8 cellular contexts compared by ENCODE assay signal in the genomic region with DNA sequence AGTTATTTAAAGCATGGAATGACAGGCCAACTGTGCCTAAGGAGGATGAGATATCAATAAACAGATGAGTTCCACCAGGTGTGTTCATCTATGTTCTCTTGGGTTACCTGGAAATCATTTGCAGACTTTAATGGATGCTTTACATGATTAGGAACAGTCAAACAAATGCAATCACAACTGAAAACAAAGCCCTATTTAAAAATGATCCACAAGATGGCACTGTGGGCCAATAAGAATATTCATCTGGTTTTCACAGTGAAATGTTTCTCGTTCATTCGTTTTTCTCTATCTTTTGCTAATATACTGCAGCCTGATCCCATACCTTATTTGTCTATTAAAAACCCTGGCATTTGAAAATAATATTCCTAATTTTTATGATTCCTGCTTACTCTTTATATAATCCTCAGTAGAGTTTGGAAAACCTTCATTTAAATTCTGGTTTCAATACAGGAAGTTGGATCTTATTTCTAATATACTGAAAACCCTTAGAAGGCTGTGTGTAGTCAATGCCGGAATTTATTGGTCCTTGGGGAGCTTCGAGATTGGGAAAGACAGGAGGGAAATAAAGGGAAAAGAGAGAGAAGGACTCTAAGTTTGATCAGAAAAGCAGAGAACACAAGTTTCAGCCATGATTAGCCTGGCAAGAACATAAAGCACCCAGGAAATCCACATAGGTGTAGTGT.
DNase-seq lines count a peak whose midpoint lies in the region; ATAC-seq, FAIRE-seq and TF ChIP-seq lines count a peak whose summit lies in the region.

No MANE protein-coding gene starts in this region.

- 1 to 2% methylated on average over 4 of the region's 4 CpGs for WGBS in aorta, 2 donors

- H3K9me3 Mint-ChIP-seq in activated CD4-positive, alpha-beta T cell treated with anti-CD3 and anti-CD28 coated beads, Interleukin-2, amount 10 ng/mL, durations not matched to agents 24 days and 14 days, result peaks cover 1% of the 10 kb centered on the region
- H3K9me3 Mint-ChIP-seq in activated CD4-positive, alpha-beta T cell treated with anti-CD3 and anti-CD28 coated beads for 36 hours (ENCODE audit: low read depth), result no peaks in the 10 kb centered on the region

- peaks cover 3% of the 10 kb centered on the region for H3K4me1 Mint-ChIP-seq in activated CD4-positive, alpha-beta T cell treated with anti-CD3 and anti-CD28 coated beads, Interleukin-2, amount 10 ng/mL, durations not matched to agents 24 days and 14 days
- peaks cover 4% of the 10 kb centered on the region for H3K4me1 Mint-ChIP-seq in activated CD4-positive, alpha-beta T cell treated with anti-CD3 and anti-CD28 coated beads for 36 hours

- H3K4me3 Mint-ChIP-seq in activated CD4-positive, alpha-beta T cell treated with anti-CD3 and anti-CD28 coated beads, Interleukin-2, amount 10 ng/mL, durations not matched to agents 24 days and 14 days, result no peak overlapping the region
- no peak overlapping the region for H3K4me3 Mint-ChIP-seq in activated CD4-positive, alpha-beta T cell treated with anti-CD3 and anti-CD28 coated beads for 36 hours

- H3K36me3 ChIP-seq in KMS-11 (ENCODE audit: insufficient read depth), result no peaks in the 10 kb centered on the region
- H3K36me3 ChIP-seq in left ventricle myocardium inferior, result no peaks in the 10 kb centered on the region
- no peaks in the 10 kb centered on the region for H3K36me3 ChIP-seq in skeletal muscle satellite cell (ENCODE audit: insufficient read depth, low read length)
- H3K36me3 ChIP-seq in aorta (ENCODE audit: control insufficient read depth in 1 of 2, insufficient read depth in 2 of 2, low read length in 1 of 2), result no peaks in the 10 kb centered on the region

- H3K27ac Mint-ChIP-seq in activated CD4-positive, alpha-beta T cell treated with anti-CD3 and anti-CD28 coated beads, Interleukin-2, amount 10 ng/mL, durations not matched to agents 24 days and 14 days, result no peak overlapping the region
- H3K27ac Mint-ChIP-seq in activated CD4-positive, alpha-beta T cell treated with anti-CD3 and anti-CD28 coated beads for 36 hours, result no peak overlapping the region

- H3K27me3 ChIP-seq in KMS-11 (ENCODE audit: insufficient read depth, low read depth), result no peaks in the 10 kb centered on the region
- peaks cover 16% of the 10 kb centered on the region for H3K27me3 ChIP-seq in left ventricle myocardium inferior (ENCODE audit: low read depth)
- H3K27me3 ChIP-seq in skeletal muscle satellite cell (ENCODE audit: control insufficient read depth, insufficient read depth, low read length), result peaks cover 27% of the 10 kb centered on the region
- no peaks in the 10 kb centered on the region for H3K27me3 ChIP-seq in aorta (ENCODE audit: control insufficient read depth in 1 of 2, insufficient read depth in 2 of 2, low read length in 1 of 2)

- H3K36me3 Mint-ChIP-seq in activated CD4-positive, alpha-beta T cell treated with anti-CD3 and anti-CD28 coated beads, Interleukin-2, amount 10 ng/mL, durations not matched to agents 24 days and 14 days (ENCODE audit: low read depth), result no peaks in the 10 kb centered on the region
- H3K36me3 Mint-ChIP-seq in activated CD4-positive, alpha-beta T cell treated with anti-CD3 and anti-CD28 coated beads for 36 hours (ENCODE audit: low read depth), result no peaks in the 10 kb centered on the region

- H3K4me3 ChIP-seq in KMS-11 (IDR thresholded peaks at IDR 0.05; ENCODE audit: insufficient read depth, low read depth, low read length), result no peak overlapping the region
- H3K4me3 ChIP-seq in left ventricle myocardium inferior, result peak overlapping the region; percentile 27
- no peak overlapping the region for H3K4me3 ChIP-seq in skeletal muscle satellite cell (ENCODE audit: low read length)
- H3K4me3 ChIP-seq in aorta (ENCODE audit: low read length in 2 of 2), result no peak overlapping the region

- POLR2A ChIA-PET in activated CD4-positive, alpha-beta T cell treated with anti-CD3 and anti-CD28 coated beads for 36 hours (lab: Charles Lee), result no interaction called here

- peak; percentile 76 for FAIRE-seq in TTC549 (lab: Jason Lieb, UNC)

- no peaks in the 10 kb centered on the region for H4K20me1 ChIP-seq in KMS-11 (ENCODE audit: insufficient read depth)

- H2AFZ ChIP-seq in KMS-11 (ENCODE audit: low read depth), result peak overlapping the region; percentile 67

- H3K27ac ChIP-seq in KMS-11 (no peak overlapping the region), left ventricle myocardium inferior (replicated peaks) (no peak overlapping the region), aorta (ENCODE audit: low read depth in 1 of 2, low read length in 2 of 2) (no peak overlapping the region)

- TF ChIP-seq CTCF in KMS-11 (conservative IDR thresholded peaks at IDR 0.05; ENCODE audit: low read depth, low read length) (peak; percentile 57), left ventricle myocardium inferior (IDR thresholded peaks at IDR 0.05; ENCODE audit: borderline replicate concordance) (peak; percentile 78)

- H3K9me3 ChIP-seq in left ventricle myocardium inferior (replicated peaks) (no peaks in the 10 kb centered on the region), skeletal muscle satellite cell (replicated peaks; ENCODE audit: low read length) (no peaks in the 10 kb centered on the region), aorta (ENCODE audit: control insufficient read depth, low read length) (no peaks in the 10 kb centered on the region)

- H3K9ac ChIP-seq in KMS-11 (no peak overlapping the region), skeletal muscle satellite cell (ENCODE audit: low read depth, low read length) (no peak overlapping the region)

- H3K27me3 Mint-ChIP-seq in activated CD4-positive, alpha-beta T cell treated with anti-CD3 and anti-CD28 coated beads, Interleukin-2, amount 10 ng/mL, durations not matched to agents 24 days and 14 days, result peaks cover 7% of the 10 kb centered on the region
- peaks cover 9% of the 10 kb centered on the region for H3K27me3 Mint-ChIP-seq in activated CD4-positive, alpha-beta T cell treated with anti-CD3 and anti-CD28 coated beads for 36 hours

- H3K4me2 ChIP-seq in KMS-11 (no peak overlapping the region), skeletal muscle satellite cell (ENCODE audit: low read length) (peak overlapping the region; percentile 67)

- DNase-seq in activated CD4-positive, alpha-beta T cell treated with anti-CD3 and anti-CD28 coated beads, Interleukin-2, amount 10 ng/mL, durations not matched to agents 24 days and 14 days, result peak; percentile 69
- DNase-seq in activated CD4-positive, alpha-beta T cell treated with anti-CD3 and anti-CD28 coated beads for 36 hours, result no peak
- DNase-seq in left ventricle myocardium inferior (no peak), aorta (no peak)
- no peak for DNase-seq in stimulated activated CD4-positive, alpha-beta T cell treated with anti-CD3 and anti-CD28 coated beads, Interleukin-2, amount 100 ng/mL, for 48 hours

- intact Hi-C loops in activated CD4-positive, alpha-beta T cell treated with anti-CD3 and anti-CD28 coated beads, Interleukin-2, amount 10 ng/mL, durations not matched to agents 24 days and 14 days (cut with micrococcal nuclease), result loop anchor here (5.0 kb wide), 2 partner anchors 1157 to 1177 kb away; no protein-coding TSS in a partner anchor
- intact Hi-C loops in activated CD4-positive, alpha-beta T cell treated with anti-CD3 and anti-CD28 coated beads for 36 hours (cut with DNase I, micrococcal nuclease), result loop anchor here (1.0 to 10.0 kb wide), 7 partner anchors 153 to 1182 kb away; no protein-coding TSS in a partner anchor
- intact Hi-C loops in left ventricle myocardium inferior (cut with micrococcal nuclease), result loop anchor here (5.0 kb wide), 1 partner anchor 147 kb away; no protein-coding TSS in a partner anchor
- intact Hi-C loops in aorta (cut with DNase I), result loop anchor here (5.0 to 10.0 kb wide), 4 partner anchors 157 to 1175 kb away; no protein-coding TSS in a partner anchor

- CTCF ChIA-PET in activated CD4-positive, alpha-beta T cell treated with anti-CD3 and anti-CD28 coated beads for 36 hours (lab: Charles Lee), result interaction anchor here (0.8 to 1.8 kb wide), 5 partner anchors 11 to 190 kb away, joined by 3 to 7 read pairs (median 5); no protein-coding TSS in a partner anchor

- no peaks in the 10 kb centered on the region for H3K79me2 ChIP-seq in KMS-11 (ENCODE audit: insufficient read depth, low read depth)

- H3K4me1 ChIP-seq in KMS-11 (ENCODE audit: low read depth, poor library complexity, severe bottlenecking), result no peaks in the 10 kb centered on the region
- H3K4me1 ChIP-seq in left ventricle myocardium inferior, result peaks cover 9% of the 10 kb centered on the region
- no peaks in the 10 kb centered on the region for H3K4me1 ChIP-seq in skeletal muscle satellite cell (ENCODE audit: control insufficient read depth, insufficient read depth, low read length)
- H3K4me1 ChIP-seq in aorta (ENCODE audit: control insufficient read depth in 1 of 2, insufficient read depth in 2 of 2, low read length in 2 of 2), result no peaks in the 10 kb centered on the region

- ATAC-seq in activated CD4-positive, alpha-beta T cell treated with anti-CD3 and anti-CD28 coated beads for 36 hours, result no peak
- no peak for ATAC-seq in aorta (ENCODE audit: low FRiP score)
